Comparison of ENCODE assay signal across 1 cellular context in genomic region chr6:12068899-12069557, GRCh38.
TF ChIP-seq lines count a peak whose summit lies in the region.

No MANE protein-coding gene starts in this region.

TF ChIP-seq in GM12878, 131 proteins besides CTCF, POLR2A, EP300 and RAD21:
- TF ChIP-seq ATF7 (IDR thresholded peaks at IDR 0.05; ENCODE audit: low read depth) (0 out of 2 replicates have a peak, but pooled peaks have one; percentile 17), RAD51 (IDR thresholded peaks at IDR 0.05) (no peak), ZNF217 (IDR thresholded peaks at IDR 0.05) (no peak)
TF ChIP-seq in GM12878: peak in this region for 1.
